ENCODE assay signal across 21 cellular contexts in the genomic region with DNA sequence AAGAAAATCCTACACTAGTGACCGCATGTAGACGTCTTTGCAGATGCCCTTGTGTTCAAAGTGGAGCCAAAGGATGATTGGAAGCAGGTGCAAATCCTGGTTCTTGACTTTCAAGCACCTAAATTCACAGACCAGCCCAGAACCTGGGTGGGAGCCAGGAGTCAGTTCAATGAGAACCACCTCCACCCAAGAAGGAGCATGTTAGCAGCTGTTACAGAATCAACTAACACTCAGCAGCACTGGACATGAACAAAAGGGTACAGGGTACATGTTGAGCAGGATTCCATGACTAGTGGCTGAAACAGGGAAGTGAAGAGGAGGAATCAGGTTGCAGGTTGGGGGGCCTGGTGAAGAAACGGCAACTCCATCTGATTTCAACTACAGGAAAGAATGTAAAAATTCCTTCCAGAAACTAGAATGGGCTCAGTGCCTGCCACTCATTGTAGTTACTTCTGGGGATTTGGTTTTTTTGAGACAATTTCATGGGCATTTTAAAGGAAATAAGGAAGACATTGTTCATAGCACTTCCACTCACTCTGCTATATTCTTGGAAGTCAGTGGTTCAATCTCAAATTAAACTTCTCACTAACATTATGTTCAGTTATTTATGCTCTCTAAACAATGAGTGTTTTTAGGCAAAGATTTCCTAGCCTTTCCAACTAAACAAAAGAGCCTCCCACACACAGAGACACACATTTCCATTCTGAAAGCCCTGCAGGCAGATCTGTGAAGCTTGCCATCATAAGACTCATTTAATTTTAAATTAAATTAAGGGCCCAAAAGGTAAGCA.
A peak's percentile ranks its signal among the peaks of the same experiment; 100 is the strongest.
DNase-seq lines count a peak whose midpoint lies in the region; ATAC-seq, FAIRE-seq and TF ChIP-seq lines count a peak whose summit lies in the region.
"Had no signal": no experiment of that assay in that cellular context is flagged by ENCODE, and none has a peak within 500 bp of the region (broad histone marks: within the 10 kb centered on the region; RNA-seq: fewer than 3 reads in every experiment).

No MANE protein-coding gene starts in this region.

- H3K4me3 ChIP-seq in heart right ventricle (no peak overlapping the region), astrocyte (ENCODE audit: insufficient read depth, low read depth, low read length) (no peak overlapping the region), left lung (no peak overlapping the region), foreskin fibroblast (ENCODE audit: low read depth in 1 of 2, low read length in 2 of 2) (no peak overlapping the region)
- H3K4me3 ChIP-seq: A549, GM23248, PC-9, SK-N-MC had no signal

- WGBS in heart right ventricle, 2 donors, result 77 to 87% methylated on average over 3 of the region's 3 CpGs

- H3K9me3 ChIP-seq in heart right ventricle (no peaks in the 10 kb centered on the region), astrocyte (ENCODE audit: insufficient read depth, low read depth, low read length) (no peaks in the 10 kb centered on the region), left lung (no peaks in the 10 kb centered on the region)
- H3K9me3 ChIP-seq: A549 had no signal

- H3K4me1 ChIP-seq in heart right ventricle (peaks cover 0 to 2% (median 0%) of the 10 kb centered on the region in 9 donors), astrocyte (ENCODE audit: insufficient read depth, low read length) (no peaks in the 10 kb centered on the region), left lung (peaks cover 0 to 3% of the 10 kb centered on the region in 2 donors)

- peaks cover 12% of the 10 kb centered on the region for H3K36me3 Mint-ChIP-seq in astrocyte (ENCODE audit: low read depth, unreplicated experiment)
- H3K36me3 Mint-ChIP-seq in activated T-cell treated with anti-CD3 and anti-CD28 coated beads, Interleukin-2, amount 50 U/mL, for 72 hours (ENCODE audit: insufficient read depth in 2 of 2), result no peaks in the 10 kb centered on the region
- H3K36me3 Mint-ChIP-seq: CD4-positive, CD25-positive, alpha-beta regulatory T cell had no signal

- ATAC-seq in left ventricle myocardium superior (peak; percentile 50), heart right ventricle (no peak), left lung (peak; percentile 29), GM18520 (IDR thresholded peaks at IDR 0.05; ENCODE audit: unreplicated experiment) (no peak)
- ATAC-seq in activated T-cell treated with anti-CD3 and anti-CD28 coated beads, Interleukin-2, amount 50 U/mL, for 72 hours (replicated peaks in 1 of 2), result no peak
- ATAC-seq: A549, HepG2 had no signal

- intact Hi-C loops in left ventricle myocardium superior (cut with micrococcal nuclease), result loop anchor here (10.0 kb wide), 1 partner anchor 884 kb away; no protein-coding TSS in a partner anchor
- intact Hi-C loops in heart right ventricle (cut with DNase I), result loop anchor here in 7 of 10 donors (5.0 to 10.0 kb wide), 6 partner anchors 171 to 1364 kb away; a partner anchor contains a TSS
- intact Hi-C loops in left lung (cut with DNase I), result loop anchor here in 1 of 2 donors (10.0 kb wide), 1 partner anchor 174 kb away; a partner anchor contains a TSS

- no peaks in the 10 kb centered on the region for H3K36me3 ChIP-seq in heart right ventricle
- H3K36me3 ChIP-seq in astrocyte (ENCODE audit: insufficient read depth, low read length), result no peaks in the 10 kb centered on the region
- H3K36me3 ChIP-seq in left lung, result no peaks in the 10 kb centered on the region

- TF ChIP-seq CTCF in heart right ventricle (IDR thresholded peaks at IDR 0.05) (no peak), astrocyte (IDR thresholded peaks at IDR 0.05; ENCODE audit: insufficient read depth, low read depth, low read length) (no peak), left lung (IDR thresholded peaks at IDR 0.05) (no peak), foreskin fibroblast (IDR thresholded peaks at IDR 0.05; ENCODE audit: low read depth, low read length) (no peak)

- H3K4me3 Mint-ChIP-seq in astrocyte (ENCODE audit: unreplicated experiment), result no peak overlapping the region
- no peak overlapping the region for H3K4me3 Mint-ChIP-seq in activated T-cell treated with anti-CD3 and anti-CD28 coated beads, Interleukin-2, amount 50 U/mL, for 72 hours
- H3K4me3 Mint-ChIP-seq: CD4-positive, CD25-positive, alpha-beta regulatory T cell; HFFc6 had no signal

- FAIRE-seq in astrocyte (lab: Jason Lieb, UNC), result no peak
- FAIRE-seq: A549, HepG2 had no signal

- no peaks in the 10 kb centered on the region for H4K20me1 ChIP-seq in astrocyte (ENCODE audit: insufficient read depth, low read length)

- H3K4me1 Mint-ChIP-seq in astrocyte (ENCODE audit: low read depth, unreplicated experiment), result peaks cover 5% of the 10 kb centered on the region
- H3K4me1 Mint-ChIP-seq in activated T-cell treated with anti-CD3 and anti-CD28 coated beads, Interleukin-2, amount 50 U/mL, for 72 hours (ENCODE audit: low read depth), result no peaks in the 10 kb centered on the region
- H3K4me1 Mint-ChIP-seq: CD4-positive, CD25-positive, alpha-beta regulatory T cell had no signal

- no peaks in the 10 kb centered on the region for H3K27me3 ChIP-seq in heart right ventricle
- H3K27me3 ChIP-seq in astrocyte (ENCODE audit: insufficient read depth, low read length), result no peaks in the 10 kb centered on the region
- H3K27me3 ChIP-seq in left lung, result no peaks in the 10 kb centered on the region

- H3K9ac ChIP-seq in astrocyte (ENCODE audit: low read length), result no peak overlapping the region
- H3K9ac ChIP-seq: GM23248 had no signal

- H3K4me2 ChIP-seq in astrocyte (ENCODE audit: low read length), result no peak overlapping the region
- H3K4me2 ChIP-seq: A549, PC-9 had no signal

- peak overlapping the region; percentile 20 for H3K27ac Mint-ChIP-seq in astrocyte (ENCODE audit: unreplicated experiment)
- no peak overlapping the region for H3K27ac Mint-ChIP-seq in activated T-cell treated with anti-CD3 and anti-CD28 coated beads, Interleukin-2, amount 50 U/mL, for 72 hours
- H3K27ac Mint-ChIP-seq: CD4-positive, CD25-positive, alpha-beta regulatory T cell; HFFc6 had no signal

- DNase-seq in left ventricle myocardium superior (no peak), heart right ventricle (no peak), astrocyte (ENCODE audit: low read depth) (no peak), left lung (no peak), foreskin fibroblast (no peak), GOT3 (lab: John Stamatoyannopoulos, UW) (no peak)
- DNase-seq in activated T-cell treated with anti-CD3 and anti-CD28 coated beads, Interleukin-2, amount 50 U/mL, for 72 hours, result no peak
- DNase-seq: AML-193; Calu3; CD4-positive, CD25-positive, alpha-beta regulatory T cell; GM23248; HFFc6; MM.1S; NCI-H1930; NCI-H226; NCI-H526; PC-9 had no signal

- H3K27ac ChIP-seq in heart right ventricle (no peak overlapping the region), astrocyte (ENCODE audit: low read depth, low read length) (no peak overlapping the region), left lung (no peak overlapping the region)
- H3K27ac ChIP-seq: A549, GM23248, PC-9, SK-N-MC had no signal

- no peak overlapping the region for H2AFZ ChIP-seq in astrocyte (ENCODE audit: low read depth, low read length)
- H2AFZ ChIP-seq: GM23248, PC-9 had no signal

- no peaks in the 10 kb centered on the region for H3K79me2 ChIP-seq in astrocyte (ENCODE audit: insufficient read depth, low read length)

- no peaks in the 10 kb centered on the region for H3K9me3 Mint-ChIP-seq in astrocyte (ENCODE audit: unreplicated experiment)
- H3K9me3 Mint-ChIP-seq in activated T-cell treated with anti-CD3 and anti-CD28 coated beads, Interleukin-2, amount 50 U/mL, for 72 hours, result no peaks in the 10 kb centered on the region
- H3K9me3 Mint-ChIP-seq: CD4-positive, CD25-positive, alpha-beta regulatory T cell had no signal

- no peaks in the 10 kb centered on the region for H3K27me3 Mint-ChIP-seq in astrocyte (ENCODE audit: low read depth, unreplicated experiment)
- no peaks in the 10 kb centered on the region for H3K27me3 Mint-ChIP-seq in activated T-cell treated with anti-CD3 and anti-CD28 coated beads, Interleukin-2, amount 50 U/mL, for 72 hours (ENCODE audit: low read depth)

Comparison
In these comparisons a context has a peak if more than half of its experiments do, and no peak if none do; other contexts are left out.
1. ATAC-seq: peak in left ventricle myocardium superior (single experiment) and left lung (single experiment); none in heart right ventricle (0 of 8), GM18520 (single experiment) and activated T-cell treated with anti-CD3 and anti-CD28 coated beads, Interleukin-2, amount 50 U/mL, for 72 hours (0 of 2).